ENCODE assay signal across 8 cellular contexts in genomic region chr14:29927596-29928341, GRCh38. TPM values are rescaled to one million over a fixed set of nuclear protein-coding genes. Genes with fewer than 3 reads are reported as not detected.
DNase-seq lines count a peak whose midpoint lies in the region; ATAC-seq and TF ChIP-seq lines count a peak whose summit lies in the region.

TSS of gene PRKD1 (minus strand) at chr14:29927847.

- ATAC-seq in GM18861 (IDR thresholded peaks at IDR 0.05; ENCODE audit: unreplicated experiment) = no peak

- TF ChIP-seq CTCF in astrocyte of the spinal cord (IDR thresholded peaks at IDR 0.05; ENCODE audit: low read depth, low read length) (peak; percentile 1), prostate gland (IDR thresholded peaks at IDR 0.05) (peak; percentile 18 to 30 (median 28))

- H3K4me1 ChIP-seq in ES-I3 (ENCODE audit: insufficient read depth, low read length) (peaks cover 12% of the 10 kb centered on the region), GM23248 (ENCODE audit: insufficient read depth) (peaks cover 47% of the 10 kb centered on the region), prostate gland (replicated peaks) (no peaks in the 10 kb centered on the region)

- in situ Hi-C loops in GM23248 (cut with MboI) (no loop called here), astrocyte of the spinal cord (cut with HindIII; ENCODE audit: low sequenced_read_pairs) (no loop called here)

- WGBS in GM23248 (ENCODE audit: low coverage in 1 of 2, low lambda C conversion rate in 2 of 2, missing lambda C conversion rate in 2 of 2), 2 experiments = 8 to 20% methylated on average over 18 to 46 of the region's 75 CpGs
- 6% methylated on average over 33 of the region's 75 CpGs for WGBS in prostate gland

- H3F3A ChIP-seq in GM23248 (ENCODE audit: insufficient read depth) = peaks cover 51% of the 10 kb centered on the region

- DNase-seq in GM23248 (peak; percentile 76), NCI-H2107 treated with DMSO at 0.1 percent for 48 hours (lab: John Stamatoyannopoulos, UW; ENCODE audit: unreplicated experiment) (peak; percentile 27), astrocyte of the spinal cord (ENCODE audit: low read depth, low spot score) (peak; percentile 75), hippocampal formation (lab: John Stamatoyannopoulos, UW) (peak; percentile 67 to 73), prostate gland (ENCODE audit: low spot score) (peak; percentile 55), RKO (ENCODE audit: low spot score) (no peak)

- no peaks in the 10 kb centered on the region for H3K9me2 ChIP-seq in GM23248 (ENCODE audit: insufficient read depth)

- H3K9ac ChIP-seq in ES-I3 (ENCODE audit: low read depth, low read length) (peak within 1 kb of the TSS; percentile 65), GM23248 (peak within 1 kb of the TSS; percentile 73)

- H3K36me3 ChIP-seq in ES-I3 (ENCODE audit: insufficient read depth, low read length) (no peaks in the 10 kb centered on the region), GM23248 (ENCODE audit: low read depth) (no peaks in the 10 kb centered on the region), prostate gland (no peaks in the 10 kb centered on the region)

- H2AFZ ChIP-seq in GM23248 = peak within 1 kb of the TSS; percentile 79

- no peaks in the 10 kb centered on the region for H3K27me3 ChIP-seq in GM23248 (replicated peaks; ENCODE audit: insufficient read depth)
- no peaks in the 10 kb centered on the region for H3K27me3 ChIP-seq in prostate gland (replicated peaks; ENCODE audit: insufficient read depth)

- TF ChIP-seq POLR2A in prostate gland (IDR thresholded peaks at IDR 0.05) = peak; percentile 37

- H3K27ac ChIP-seq in GM23248 = peak within 1 kb of the TSS; percentile 37
- peak within 1 kb of the TSS; percentile 80 to 81 for H3K27ac ChIP-seq in prostate gland

- no peaks in the 10 kb centered on the region for H4K20me1 ChIP-seq in GM23248 (ENCODE audit: insufficient read depth)

- H3K9me3 ChIP-seq in ES-I3 (ENCODE audit: control insufficient read depth, insufficient read depth, low read length) = no peaks in the 10 kb centered on the region
- H3K9me3 ChIP-seq in GM23248 (ENCODE audit: low read depth) = no peaks in the 10 kb centered on the region
- no peaks in the 10 kb centered on the region for H3K9me3 ChIP-seq in prostate gland

- peak within 1 kb of the TSS; percentile 96 for H3K4me2 ChIP-seq in GM23248 (ENCODE audit: unreplicated experiment)

- H3K79me2 ChIP-seq in GM23248 (ENCODE audit: insufficient read depth) = peaks cover 40% of the 10 kb centered on the region

- H3K4me3 ChIP-seq in GM23248 = peak within 1 kb of the TSS; percentile 95
- peak within 1 kb of the TSS; percentile 87 for H3K4me3 ChIP-seq in astrocyte of the spinal cord (ENCODE audit: low read depth, low read length)
- H3K4me3 ChIP-seq in prostate gland = peak within 1 kb of the TSS; percentile 69 to 79

- intact Hi-C loops in prostate gland (cut with DNase I) = loop anchor here (5.0 to 10.0 kb wide), 2 partner anchors 185 to 373 kb away; no protein-coding TSS in a partner anchor

RNA-seq across cellular contexts. Expression of gene PRKD1, which starts in this region (rescaled TPM):
- total RNA-seq in GM23248 (2014; rRNA removed; shearing (Covaris generic)) = 21.0 and 24.2 TPM in 2 replicates
- polyA plus RNA-seq in GM23248 (2016; fragmentation: Nextera tagmentation; extraction: Ambion mirVana) = 28.1 and 30.7 TPM in 2 replicates
- 10 to 100 TPM; 45.0 to 82.0 TPM for total RNA-seq in prostate gland
